In the genomic region with DNA sequence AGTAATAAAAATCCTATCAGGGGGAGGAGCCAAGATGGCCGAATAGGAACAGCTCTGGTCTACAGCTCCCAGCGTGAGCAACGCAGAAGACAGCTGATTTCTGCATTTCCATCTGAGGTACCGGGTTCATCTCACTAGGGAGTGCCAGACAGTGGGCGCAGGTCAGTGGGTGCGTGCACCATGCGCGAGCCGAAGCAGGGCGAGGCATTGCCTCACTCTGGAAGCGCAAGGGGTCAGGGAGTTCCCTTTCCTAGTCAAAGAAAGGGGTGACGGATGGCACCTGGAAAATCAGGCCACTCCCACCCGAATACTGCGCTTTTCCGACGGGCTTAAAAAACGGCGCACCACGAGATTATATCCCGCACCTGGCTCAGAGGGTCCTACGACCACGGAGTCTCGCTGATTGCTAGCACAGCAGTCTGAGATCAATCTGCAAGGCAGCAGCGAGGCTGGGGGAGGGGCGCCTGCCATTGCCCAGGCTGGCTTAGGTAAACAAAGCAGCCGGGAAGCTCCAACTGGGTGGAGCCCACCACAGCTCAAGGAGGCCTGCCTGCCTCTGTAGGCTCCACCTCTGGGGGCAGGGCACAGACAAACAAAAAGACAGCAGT, we compare ENCODE assay signal across 4 cellular contexts. TPM values are rescaled to one million over a fixed set of nuclear protein-coding genes. Genes with fewer than 3 reads are reported as not detected.
"Had no signal": no experiment of that assay in that cellular context is flagged by ENCODE, and none has a peak within 500 bp of the region (broad histone marks: within the 10 kb centered on the region; RNA-seq: fewer than 3 reads in every experiment).

No MANE protein-coding gene starts in this region.

RNA-seq across cellular contexts. Expression of a gene that starts 33.8 kb away (rescaled TPM):
- total RNA-seq: GM23248, H4 had no signal
- polyA plus RNA-seq: GM23248 had no signal

RNA-seq across cellular contexts. Expression of a gene that starts 57.6 kb away (rescaled TPM):
- total RNA-seq: GM23248, H7, K562 had no signal
- polyA plus RNA-seq: GM23248, K562 had no signal
